ENCODE assay signal across 25 cellular contexts in genomic region chr5:32725994-32726659, GRCh38. TPM values are rescaled to one million over a fixed set of nuclear protein-coding genes. Genes with fewer than 3 reads are reported as not detected.
DNase-seq lines count a peak whose midpoint lies in the region; ATAC-seq and TF ChIP-seq lines count a peak whose summit lies in the region.
"Had no signal": no experiment of that assay in that cellular context is flagged by ENCODE, and none has a peak within 500 bp of the region (broad histone marks: within the 10 kb centered on the region; RNA-seq: fewer than 3 reads in every experiment).

No MANE protein-coding gene starts in this region.

- H3K4me3 ChIP-seq in Loucy (ENCODE audit: low read length, poor library complexity, severe bottlenecking): peak overlapping the region; percentile 62
- no peak overlapping the region for H3K4me3 ChIP-seq in naive thymus-derived CD4-positive, alpha-beta T cell (ENCODE audit: low read length)
- H3K4me3 ChIP-seq: ovary, right atrium auricular region, SJCRH30 had no signal

- no peak overlapping the region for H3K56ac ChIP-seq in H9 (ENCODE audit: insufficient read length, low read depth, low read length)

- H2BK5ac ChIP-seq in H9 (ENCODE audit: insufficient read length, low read length): no peak overlapping the region

- H2BK12ac ChIP-seq in H9 (ENCODE audit: insufficient read length, low read depth, low read length): no peak overlapping the region

- peak overlapping the region; percentile 66 for H2AFZ ChIP-seq in Loucy (ENCODE audit: low read length)
- H2AFZ ChIP-seq in H9 (ENCODE audit: low read length): no peak overlapping the region

- ATAC-seq in naive thymus-derived CD4-positive, alpha-beta T cell: peak; percentile 57
- ATAC-seq: HCT116, Panc1 had no signal

- H3K79me1 ChIP-seq in H9 (ENCODE audit: insufficient read depth, low read depth, low read length, poor library complexity, severe bottlenecking): no peaks in the 10 kb centered on the region

- H3K4me1 ChIP-seq in Loucy (ENCODE audit: insufficient read depth, low read length, poor library complexity, severe bottlenecking): peaks cover 15% of the 10 kb centered on the region
- H3K4me1 ChIP-seq in naive thymus-derived CD4-positive, alpha-beta T cell (ENCODE audit: control insufficient read depth in 2 of 2, insufficient read depth in 2 of 2, low read length in 2 of 2): no peaks in the 10 kb centered on the region
- no peaks in the 10 kb centered on the region for H3K4me1 ChIP-seq in H9 (ENCODE audit: insufficient read depth, low read length)
- H3K4me1 ChIP-seq: right atrium auricular region, SJCRH30 had no signal

- H2BK20ac ChIP-seq in H9 (ENCODE audit: low read depth, low read length, poor library complexity, severe bottlenecking): no peak overlapping the region

- no peaks in the 10 kb centered on the region for H3K36me3 ChIP-seq in Loucy (ENCODE audit: insufficient read depth, low read length)
- H3K36me3 ChIP-seq in naive thymus-derived CD4-positive, alpha-beta T cell (ENCODE audit: control insufficient read depth in 2 of 3, insufficient read depth in 3 of 3, low read length in 3 of 3): no peaks in the 10 kb centered on the region
- H3K36me3 ChIP-seq: ovary, right atrium auricular region, SJCRH30 had no signal

- H3K14ac ChIP-seq in H9 (ENCODE audit: insufficient read depth, low read length): no peak overlapping the region

- H3K27me3 ChIP-seq in Loucy (ENCODE audit: insufficient read depth, low read length, poor library complexity, severe bottlenecking): no peaks in the 10 kb centered on the region
- peaks cover 0 to 2% of the 10 kb centered on the region in 2 donors for H3K27me3 ChIP-seq in naive thymus-derived CD4-positive, alpha-beta T cell (ENCODE audit: control insufficient read depth in 2 of 2, insufficient read depth in 2 of 2, low read length in 2 of 2)
- H3K27me3 ChIP-seq in H9 (ENCODE audit: insufficient read depth, low read length): no peaks in the 10 kb centered on the region
- H3K27me3 ChIP-seq: ovary, right atrium auricular region, SJCRH30 had no signal

- H3K9ac ChIP-seq in Loucy (ENCODE audit: low read depth, low read length, poor library complexity, severe bottlenecking): peak overlapping the region; percentile 24
- H3K9ac ChIP-seq in H9 (ENCODE audit: extremely low read depth, insufficient read length, low read length): no peak overlapping the region

- H3K36me3 Mint-ChIP-seq in naive thymus-derived CD4-positive, alpha-beta T cell: peaks cover 0 to 3% (median 0%) of the 10 kb centered on the region in 5 donors
- no peaks in the 10 kb centered on the region for H3K36me3 Mint-ChIP-seq in H9 (ENCODE audit: insufficient read depth in 1 of 3, low read depth in 3 of 3)
- H3K36me3 Mint-ChIP-seq: activated naive CD8-positive, alpha-beta T cell treated with anti-CD3 and anti-CD28 coated beads, Interleukin-2, amount 10 ng/mL, durations not matched to agents 7 days and 5 days; CD4-positive, CD25-positive, alpha-beta regulatory T cell had no signal

- H3F3A ChIP-seq in Loucy (ENCODE audit: low read depth): no peaks in the 10 kb centered on the region

- no peak overlapping the region for H3K23ac ChIP-seq in H9 (ENCODE audit: insufficient read length, low read depth, low read length)

- H2BK120ac ChIP-seq in H9 (ENCODE audit: low read depth, low read length, poor library complexity, severe bottlenecking): no peak overlapping the region

- intact Hi-C loops in naive thymus-derived CD4-positive, alpha-beta T cell (cut with micrococcal nuclease): no loop called here

- H3K4me3 Mint-ChIP-seq in naive thymus-derived CD4-positive, alpha-beta T cell: no peak overlapping the region
- H3K4me3 Mint-ChIP-seq in H9: no peak overlapping the region
- H3K4me3 Mint-ChIP-seq: activated naive CD8-positive, alpha-beta T cell treated with anti-CD3 and anti-CD28 coated beads, Interleukin-2, amount 10 ng/mL, durations not matched to agents 7 days and 5 days; CD4-positive, CD25-positive, alpha-beta regulatory T cell; type B pancreatic cell had no signal

- CTCF ChIA-PET in naive thymus-derived CD4-positive, alpha-beta T cell (lab: Charles Lee): no interaction called here

- no CpG with 5 or more reads among the region's 5 CpGs for WGBS in H9 (ENCODE audit: extremely low coverage, insufficient read length, low lambda C conversion rate)

- H3K27ac ChIP-seq in naive thymus-derived CD4-positive, alpha-beta T cell (ENCODE audit: low read depth, low read length): no peak overlapping the region
- H3K27ac ChIP-seq in H9 (ENCODE audit: insufficient read length, low read depth, low read length): no peak overlapping the region
- H3K27ac ChIP-seq: ovary, right atrium auricular region, SJCRH30, VCaP had no signal

- H3K4ac ChIP-seq in H9 (ENCODE audit: low read depth, low read length): no peak overlapping the region

- H3K9me3 Mint-ChIP-seq in naive thymus-derived CD4-positive, alpha-beta T cell: peaks cover 0 to 18% (median 5%) of the 10 kb centered on the region in 11 donors
- H3K9me3 Mint-ChIP-seq in H9: peaks cover 0 to 5% of the 10 kb centered on the region in 2 experiments; a peak in 3 of 5 replicates
- H3K9me3 Mint-ChIP-seq: activated T-helper 2 cell treated with anti-CD3 and anti-CD28 coated beads, Interferon-gamma antibody, Interleukin-2, Interleukin-4, amounts not matched to agents 10 μg/mL and 5 μg/mL and 100 μg/mL, durations not matched to agents 14 hours and 24 hours and 36 hours had no signal

- peak overlapping the region; percentile 60 for H3K4me2 ChIP-seq in Loucy (ENCODE audit: low read depth, low read length, poor library complexity, severe bottlenecking)
- H3K4me2 ChIP-seq in H9 (ENCODE audit: insufficient read depth, insufficient read length, low read length): no peak overlapping the region

- POLR2A ChIA-PET in naive thymus-derived CD4-positive, alpha-beta T cell (lab: Charles Lee): no interaction called here

- H3K18ac ChIP-seq in H9 (ENCODE audit: insufficient read length, low read depth, low read length): no peak overlapping the region

- no peaks in the 10 kb centered on the region for H3K79me2 ChIP-seq in Loucy (ENCODE audit: insufficient read depth, low read length)
- no peaks in the 10 kb centered on the region for H3K79me2 ChIP-seq in H9 (ENCODE audit: insufficient read depth, low read length)

- no peaks in the 10 kb centered on the region for H3K9me2 ChIP-seq in Loucy (replicated peaks; ENCODE audit: low read depth, low read length)

- no peak overlapping the region for H3K27ac Mint-ChIP-seq in naive thymus-derived CD4-positive, alpha-beta T cell
- no peak overlapping the region for H3K27ac Mint-ChIP-seq in H9
- H3K27ac Mint-ChIP-seq: activated naive CD8-positive, alpha-beta T cell treated with anti-CD3 and anti-CD28 coated beads, Interleukin-2, amount 10 ng/mL, durations not matched to agents 7 days and 5 days; activated T-helper 2 cell treated with anti-CD3 and anti-CD28 coated beads, Interferon-gamma antibody, Interleukin-2, Interleukin-4, amounts not matched to agents 10 μg/mL and 5 μg/mL and 100 μg/mL, durations not matched to agents 14 hours and 24 hours and 36 hours; CD4-positive, CD25-positive, alpha-beta regulatory T cell; type B pancreatic cell had no signal

- no peak overlapping the region for H3T11ph ChIP-seq in H9 (ENCODE audit: low read length)

- peaks cover 0 to 8% (median 0%) of the 10 kb centered on the region in 7 donors for H3K4me1 Mint-ChIP-seq in naive thymus-derived CD4-positive, alpha-beta T cell
- no peaks in the 10 kb centered on the region for H3K4me1 Mint-ChIP-seq in H9

- no peak overlapping the region for H2BK15ac ChIP-seq in H9 (ENCODE audit: low read depth, low read length)

- no peak overlapping the region for H4K5ac ChIP-seq in H9 (ENCODE audit: insufficient read length, low read depth, low read length)

- H3K27me3 Mint-ChIP-seq in naive thymus-derived CD4-positive, alpha-beta T cell: peaks cover 8 to 20% (median 9%) of the 10 kb centered on the region in 5 donors
- peaks cover 21% of the 10 kb centered on the region for H3K27me3 Mint-ChIP-seq in H9 (ENCODE audit: low read depth)

- H4K20me1 ChIP-seq in Loucy (ENCODE audit: insufficient read depth, low read length, poor library complexity, severe bottlenecking) (no peaks in the 10 kb centered on the region), H9 (ENCODE audit: control insufficient read depth, insufficient read depth, insufficient read length) (no peaks in the 10 kb centered on the region)

- no peaks in the 10 kb centered on the region for H3K23me2 ChIP-seq in H9 (ENCODE audit: insufficient read length, low read depth, low read length, poor library complexity, severe bottlenecking)

- H3K9me3 ChIP-seq in Loucy (ENCODE audit: insufficient read depth, low read depth, low read length) (peaks cover 5% of the 10 kb centered on the region), H9 (ENCODE audit: control insufficient read depth, low read depth, low read length) (no peaks in the 10 kb centered on the region)
- H3K9me3 ChIP-seq in naive thymus-derived CD4-positive, alpha-beta T cell (ENCODE audit: control insufficient read depth in 2 of 3, low read length in 3 of 3): no peaks in the 10 kb centered on the region
- H3K9me3 ChIP-seq: ovary, right atrium auricular region, SJCRH30 had no signal

- TF ChIP-seq CTCF in Loucy (conservative IDR thresholded peaks at IDR 0.05; ENCODE audit: low read length) (no peak), H9 (conservative IDR thresholded peaks at IDR 0.05) (no peak)

- DNase-seq in CMK (ENCODE audit: low read depth) (peak; percentile 91), UCSD-AML1 (lab: John Stamatoyannopoulos, UW; ENCODE audit: unreplicated experiment) (peak; percentile 33), H9 (no peak), COLO829 (ENCODE audit: low spot score) (no peak), NCI-H524 (lab: John Stamatoyannopoulos, UW) (no peak)
- no peak for DNase-seq in naive thymus-derived CD4-positive, alpha-beta T cell
- DNase-seq: activated CD8-positive, alpha-beta memory T cell treated with anti-CD3 and anti-CD28 coated beads, Interleukin-2, amount 50 U/mL, for 4 hours; activated naive CD8-positive, alpha-beta T cell treated with anti-CD3 and anti-CD28 coated beads, Interleukin-2, amount 10 ng/mL, durations not matched to agents 7 days and 5 days; CD4-positive, CD25-positive, alpha-beta regulatory T cell; effector CD4-positive, alpha-beta T cell; foreskin melanocyte; kidney; mammary epithelial cell; NCI-H1694 treated with DMSO at 0.1 percent for 48 hours; NCI-H748 treated with DMSO at 0.1 percent for 48 hours; ovary; SJCRH30; T-helper 1 cell had no signal

- H4K8ac ChIP-seq in H9 (replicated peaks; ENCODE audit: insufficient read length, low read depth, low read length): no peak overlapping the region

- no peak overlapping the region for H2AK5ac ChIP-seq in H9 (ENCODE audit: insufficient read length, low read length)

- no peak overlapping the region for H4K91ac ChIP-seq in H9 (ENCODE audit: insufficient read length, low read depth, low read length)

RNA-seq across cellular contexts. Expression of gene NPR3, which starts 15.0 kb away (rescaled TPM):
- total RNA-seq in naive thymus-derived CD4-positive, alpha-beta T cell: 1 to 10 TPM in 1 of 5 experiments, under 1 TPM in 1, not detected in 3; 0.56 to 1.4 TPM
- not detected for polyA plus RNA-seq in naive thymus-derived CD4-positive, alpha-beta T cell
- total RNA-seq in H9 (2021): not detected in 2 replicates
- total RNA-seq: activated T-helper 2 cell treated with anti-CD3 and anti-CD28 coated beads, Interferon-gamma antibody, Interleukin-2, Interleukin-4, amounts not matched to agents 10 μg/mL and 5 μg/mL and 100 μg/mL, durations not matched to agents 14 hours and 24 hours and 36 hours had no signal
- polyA plus RNA-seq: CD4-positive, CD25-positive, alpha-beta regulatory T cell had no signal

Comparison
In these comparisons a context has a peak if more than half of its experiments do, and no peak if none do; other contexts are left out.
1. DNase-seq: peak in CMK (single experiment) and UCSD-AML1 (single experiment); none in naive thymus-derived CD4-positive, alpha-beta T cell (0 of 9), H9 (single experiment), COLO829 (single experiment) and NCI-H524 (0 of 2).